20 cellular contexts compared by ENCODE assay signal in the genomic region with DNA sequence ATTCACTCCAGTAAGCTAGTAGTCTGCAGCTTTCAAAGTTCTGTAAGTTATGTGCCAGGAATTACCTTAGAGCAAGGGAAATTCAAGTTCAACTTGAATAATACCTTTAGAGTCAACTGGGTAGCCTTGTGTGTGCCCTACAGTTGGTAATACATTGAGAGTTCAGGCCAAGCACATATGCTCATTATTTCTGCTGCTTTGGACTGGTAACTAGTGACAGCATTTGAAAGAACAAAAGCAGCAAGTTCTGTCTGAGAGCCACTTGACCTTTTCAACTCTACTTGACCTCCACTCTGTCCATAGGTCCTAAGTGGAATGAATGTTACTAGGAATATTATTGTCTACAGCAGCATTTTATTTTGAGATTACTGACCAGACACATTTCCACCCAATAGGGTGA.
"Had no signal": no experiment of that assay in that cellular context is flagged by ENCODE, and none has a peak within 500 bp of the region (broad histone marks: within the 10 kb centered on the region; RNA-seq: fewer than 3 reads in every experiment).

No MANE protein-coding gene starts in this region.

- H3K4me1 ChIP-seq: parathyroid adenoma, prostate gland, right lobe of liver, suprapubic skin, thyroid gland had no signal

- H3K36me3 ChIP-seq: prostate gland, right lobe of liver, suprapubic skin, thyroid gland had no signal

- H3K36me3 Mint-ChIP-seq: naive B cell; stimulated activated effector memory CD8-positive, alpha-beta T cell treated with anti-CD3 and anti-CD28 coated beads, Interleukin-12 subunit alpha, Interleukin-12 subunit beta, amount 100 ng/mL, for 72 hours; type B pancreatic cell had no signal

- H3K27ac ChIP-seq: foreskin keratinocyte, parathyroid adenoma, prostate gland, right lobe of liver, suprapubic skin, thyroid gland had no signal

- H3K27ac Mint-ChIP-seq: endodermal cell; naive B cell; nephron progenitor cell; stimulated activated effector memory CD8-positive, alpha-beta T cell treated with anti-CD3 and anti-CD28 coated beads, Interleukin-12 subunit alpha, Interleukin-12 subunit beta, amount 100 ng/mL, for 72 hours; type B pancreatic cell had no signal

- H3K27me3 Mint-ChIP-seq: naive B cell, type B pancreatic cell had no signal

- H3K4me1 Mint-ChIP-seq: naive B cell; stimulated activated effector memory CD8-positive, alpha-beta T cell treated with anti-CD3 and anti-CD28 coated beads, Interleukin-12 subunit alpha, Interleukin-12 subunit beta, amount 100 ng/mL, for 72 hours had no signal

- ATAC-seq: foreskin keratinocyte; left colon; right lobe of liver; stimulated activated effector memory CD8-positive, alpha-beta T cell treated with anti-CD3 and anti-CD28 coated beads, Interleukin-12 subunit alpha, Interleukin-12 subunit beta, amount 100 ng/mL, for 72 hours; stimulated activated naive CD8-positive, alpha-beta T cell treated with anti-CD3 and anti-CD28 coated beads, Interleukin-15, Interleukin-2, amounts not matched to agents 100 U/mL and 50 U/mL, for 24 hours had no signal

- H3K4me3 ChIP-seq: prostate gland, right lobe of liver, suprapubic skin, thyroid gland had no signal

- H3K4me3 Mint-ChIP-seq: endodermal cell; naive B cell; nephron progenitor cell; stimulated activated effector memory CD8-positive, alpha-beta T cell treated with anti-CD3 and anti-CD28 coated beads, Interleukin-12 subunit alpha, Interleukin-12 subunit beta, amount 100 ng/mL, for 72 hours; type B pancreatic cell had no signal

- H3K9me3 ChIP-seq: prostate gland, right lobe of liver, suprapubic skin, thyroid gland had no signal

- H3K9me3 Mint-ChIP-seq: endodermal cell, nephron progenitor cell, type B pancreatic cell had no signal

- H3K27me3 ChIP-seq: foreskin keratinocyte, right lobe of liver, suprapubic skin, thyroid gland had no signal

- DNase-seq: effector CD4-positive, alpha-beta T cell; endodermal cell; erythroblast; foreskin keratinocyte; head of caudate nucleus; hippocampal formation; left colon; mesendoderm; naive B cell; nephron progenitor cell; right lobe of liver; stimulated activated CD4-positive, alpha-beta T cell treated with anti-CD3 and anti-CD28 coated beads, Interleukin-4, amount 100 ng/mL, for 1 hour; stimulated activated CD8-positive, alpha-beta memory T cell treated with anti-CD3 and anti-CD28 coated beads, Interleukin-4, amount 100 ng/mL, for 48 hours; stimulated activated naive CD8-positive, alpha-beta T cell treated with anti-CD3 and anti-CD28 coated beads, Interleukin-15, Interleukin-2, amounts not matched to agents 100 U/mL and 50 U/mL, for 24 hours; thyroid gland had no signal
